13 cellular contexts compared by ENCODE assay signal in the genomic region with DNA sequence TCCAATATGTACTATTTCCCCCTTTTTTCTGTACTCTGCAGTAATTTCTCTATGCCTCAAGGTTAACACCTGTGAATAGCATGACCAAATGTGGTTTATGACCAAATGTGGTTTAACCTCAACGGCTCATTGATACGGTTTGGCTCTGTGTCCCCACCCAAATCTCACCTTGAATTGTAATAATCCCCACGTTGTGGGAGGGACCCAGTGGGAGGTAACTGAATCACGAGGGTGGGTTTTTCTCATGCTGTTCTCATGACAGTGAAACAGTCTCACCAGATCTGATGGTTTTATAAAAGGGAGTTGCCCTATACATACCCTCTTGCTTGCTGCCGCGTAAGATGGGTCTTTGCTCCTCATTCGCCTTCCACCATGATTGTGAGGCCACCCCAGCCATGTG. TPM values are rescaled to one million over a fixed set of nuclear protein-coding genes. Genes with fewer than 3 reads are reported as not detected.
DNase-seq lines count a peak whose midpoint lies in the region; ATAC-seq and TF ChIP-seq lines count a peak whose summit lies in the region.
"Had no signal": no experiment of that assay in that cellular context is flagged by ENCODE, and none has a peak within 500 bp of the region (broad histone marks: within the 10 kb centered on the region; RNA-seq: fewer than 3 reads in every experiment).

No MANE protein-coding gene starts in this region.

- no peak overlapping the region for H3K9ac ChIP-seq in KMS-11

- intact Hi-C loops in CD14-positive monocyte (cut with micrococcal nuclease) (no loop called here), posterior vena cava (cut with DNase I) (no loop called here)

- no peak overlapping the region; the same call in 1 of the 2 replicates for H3K27ac ChIP-seq in KMS-11
- H3K27ac ChIP-seq: adrenal gland, lower lobe of right lung, RWPE1 had no signal

- H3K27me3 Mint-ChIP-seq in CD14-positive monocyte (ENCODE audit: low read depth in 3 of 3): no peaks in the 10 kb centered on the region
- no peaks in the 10 kb centered on the region for H3K27me3 Mint-ChIP-seq in central memory CD8-positive, alpha-beta T cell

- H3K9me3 Mint-ChIP-seq in CD14-positive monocyte: no peaks in the 10 kb centered on the region
- no peaks in the 10 kb centered on the region for H3K9me3 Mint-ChIP-seq in central memory CD8-positive, alpha-beta T cell

- H3K4me1 ChIP-seq in KMS-11 (ENCODE audit: low read depth, poor library complexity, severe bottlenecking): peaks cover 75% of the 10 kb centered on the region
- H3K4me1 ChIP-seq: lower lobe of right lung had no signal

- H2AFZ ChIP-seq in KMS-11 (ENCODE audit: low read depth): no peak overlapping the region

- H3K4me3 ChIP-seq in KMS-11 (IDR thresholded peaks at IDR 0.05; ENCODE audit: insufficient read depth, low read depth, low read length): no peak overlapping the region
- H3K4me3 ChIP-seq: adrenal gland, lower lobe of right lung had no signal

- H3K36me3 Mint-ChIP-seq in CD14-positive monocyte: peaks cover 64 to 82% of the 10 kb centered on the region in 2 donors
- peaks cover 49% of the 10 kb centered on the region for H3K36me3 Mint-ChIP-seq in central memory CD8-positive, alpha-beta T cell (ENCODE audit: insufficient read depth)

- ATAC-seq in GM18867 (IDR thresholded peaks at IDR 0.05; ENCODE audit: unreplicated experiment) (peak; percentile 45), HG03108 (IDR thresholded peaks at IDR 0.05; ENCODE audit: unreplicated experiment) (no peak), GM21576 (IDR thresholded peaks at IDR 0.05; ENCODE audit: unreplicated experiment) (no peak), HG02642 (IDR thresholded peaks at IDR 0.05; ENCODE audit: poor library complexity, unreplicated experiment) (no peak)
- peak; percentile 65 for ATAC-seq in central memory CD8-positive, alpha-beta T cell (replicated peaks; ENCODE audit: extremely low read depth, poor library complexity, severe bottlenecking)
- ATAC-seq: lower lobe of right lung had no signal

- H3K79me2 ChIP-seq in KMS-11 (ENCODE audit: insufficient read depth, low read depth): peaks cover 6% of the 10 kb centered on the region; the same call in 1 of the 2 replicates

- TF ChIP-seq CTCF in CD14-positive monocyte (IDR thresholded peaks at IDR 0.05) (no peak), KMS-11 (conservative IDR thresholded peaks at IDR 0.05; ENCODE audit: low read depth, low read length) (no peak)

- H3K27ac Mint-ChIP-seq in CD14-positive monocyte: peak overlapping the region in 4 of 7 donors; percentile 2 to 71 (median 54)
- peak overlapping the region; percentile 25 for H3K27ac Mint-ChIP-seq in central memory CD8-positive, alpha-beta T cell (ENCODE audit: low read depth)

- no peaks in the 10 kb centered on the region for H4K20me1 ChIP-seq in KMS-11 (ENCODE audit: insufficient read depth)

- DNase-seq in CD14-positive monocyte (ENCODE audit: low spot score) (no peak), posterior vena cava (ENCODE audit: low spot score) (no peak)
- peak in 1 of 2 donors; percentile 22 for DNase-seq in central memory CD8-positive, alpha-beta T cell (ENCODE audit: low spot score in 2 of 2)
- DNase-seq: adrenal gland, glutamatergic neuron, KG1, lower lobe of right lung had no signal

- H3K4me2 ChIP-seq in KMS-11: 0 out of 2 replicates have a peak overlapping the region, but pooled peaks have one; percentile 20

- no peaks in the 10 kb centered on the region for H3K4me1 Mint-ChIP-seq in CD14-positive monocyte
- peaks cover 48% of the 10 kb centered on the region for H3K4me1 Mint-ChIP-seq in central memory CD8-positive, alpha-beta T cell

- H3K36me3 ChIP-seq in KMS-11 (ENCODE audit: insufficient read depth): peaks cover 13% of the 10 kb centered on the region; the same call in 1 of the 2 replicates

- no peaks in the 10 kb centered on the region for H3K27me3 ChIP-seq in KMS-11 (ENCODE audit: insufficient read depth, low read depth)
- H3K27me3 ChIP-seq: adrenal gland had no signal

- no peak overlapping the region for H3K4me3 Mint-ChIP-seq in CD14-positive monocyte
- no peak overlapping the region for H3K4me3 Mint-ChIP-seq in central memory CD8-positive, alpha-beta T cell

RNA-seq across cellular contexts. Expression of a gene that starts 18.7 kb away (rescaled TPM):
- polyA plus RNA-seq in CD14-positive monocyte: 10 to 100 TPM; 56.5 to 63.9 TPM
- 10 to 100 TPM; 54.6 to 79.3 TPM for total RNA-seq in posterior vena cava

Comparison
In these comparisons a context has a peak if more than half of its experiments do, and no peak if none do; other contexts are left out.
1. ATAC-seq: peak in GM18867 (single experiment) and central memory CD8-positive, alpha-beta T cell (single experiment); none in HG03108 (single experiment), GM21576 (single experiment) and HG02642 (single experiment).